ENCODE assay signal across 16 cellular contexts in genomic region chr13:91097269-91097668, GRCh38.
"Had no signal": no experiment of that assay in that cellular context is flagged by ENCODE, and none has a peak within 500 bp of the region (broad histone marks: within the 10 kb centered on the region; RNA-seq: fewer than 3 reads in every experiment).

No MANE protein-coding gene starts in this region.

- H3K36me3 Mint-ChIP-seq: naive B cell, type B pancreatic cell had no signal

- H3K27me3 Mint-ChIP-seq: naive B cell, type B pancreatic cell had no signal

- H3K4me3 ChIP-seq: colonic mucosa, esophagus squamous epithelium, gastroesophageal sphincter, ovary, right atrium auricular region had no signal

- H3K36me3 ChIP-seq: colonic mucosa, esophagus squamous epithelium, gastroesophageal sphincter, ovary, right atrium auricular region had no signal

- H3K27ac Mint-ChIP-seq: naive B cell, type B pancreatic cell had no signal

- H3K4me3 Mint-ChIP-seq: type B pancreatic cell had no signal

- H3K27ac ChIP-seq: colonic mucosa, esophagus squamous epithelium, gastroesophageal sphincter, ovary, right atrium auricular region had no signal

- H3K27me3 ChIP-seq: colonic mucosa, esophagus squamous epithelium, right atrium auricular region had no signal

- DNase-seq: colonic mucosa; dermis blood vessel endothelial cell; esophagus squamous epithelium; foreskin fibroblast; left colon; left ventricle myocardium superior; mesendoderm; naive B cell; nucleus accumbens; ovary; small intestine; stimulated activated CD4-positive, alpha-beta T cell treated with anti-CD3 and anti-CD28 coated beads, Interleukin-2, amount 100 ng/mL, for 48 hours; stimulated activated naive CD4-positive, alpha-beta T cell treated with Interleukin-2 at 50 U/mL for 16 hours had no signal

- H3K4me1 ChIP-seq: colonic mucosa, esophagus squamous epithelium, gastroesophageal sphincter, right atrium auricular region had no signal

- H3K9me3 ChIP-seq: colonic mucosa, esophagus squamous epithelium, gastroesophageal sphincter, ovary, right atrium auricular region had no signal

- H3K4me1 Mint-ChIP-seq: naive B cell had no signal
